ENCODE assay signal across 19 cellular contexts in genomic region chr15:31377030-31377429, GRCh38. TPM values are rescaled to one million over a fixed set of nuclear protein-coding genes. Genes with fewer than 3 reads are reported as not detected.
DNase-seq lines count a peak whose midpoint lies in the region; ATAC-seq and TF ChIP-seq lines count a peak whose summit lies in the region.
"Had no signal": no experiment of that assay in that cellular context is flagged by ENCODE, and none has a peak within 500 bp of the region (broad histone marks: within the 10 kb centered on the region; RNA-seq: fewer than 3 reads in every experiment).

No MANE protein-coding gene starts in this region.

- peaks cover 0 to 75% of the 10 kb centered on the region in 2 donors for H3K4me1 ChIP-seq in right atrium auricular region
- peaks cover 37% of the 10 kb centered on the region for H3K4me1 ChIP-seq in body of pancreas
- H3K4me1 ChIP-seq in mesendoderm (ENCODE audit: control insufficient read depth, low read depth, low read length): peaks cover 13% of the 10 kb centered on the region
- peaks cover 43 to 63% (median 56%) of the 10 kb centered on the region in 4 donors for H3K4me1 ChIP-seq in upper lobe of left lung
- H3K4me1 ChIP-seq: prostate gland had no signal

- TF ChIP-seq CTCF in right atrium auricular region (IDR thresholded peaks at IDR 0.05) (no peak), body of pancreas (IDR thresholded peaks at IDR 0.05) (no peak), upper lobe of left lung (IDR thresholded peaks at IDR 0.05) (no peak)

- ATAC-seq in left ventricle myocardium superior (no peak), body of pancreas (peak; percentile 20), upper lobe of left lung (ENCODE audit: low FRiP score in 2 of 2) (peak; percentile 16 to 71), HG03095 (IDR thresholded peaks at IDR 0.05; ENCODE audit: unreplicated experiment) (no peak), GM21390 (IDR thresholded peaks at IDR 0.05; ENCODE audit: unreplicated experiment) (no peak)
- ATAC-seq: stimulated activated naive CD8-positive, alpha-beta T cell treated with anti-CD3 and anti-CD28 coated beads, Interleukin-15, Interleukin-2, amounts not matched to agents 100 U/mL and 50 U/mL, for 24 hours had no signal

- H2AK5ac ChIP-seq in mesendoderm (ENCODE audit: low read length): peak overlapping the region; percentile 13

- DNase-seq in right atrium auricular region (ENCODE audit: low spot score) (no peak), left ventricle myocardium superior (no peak), body of pancreas (peak in 2 of 4 donors; percentile 46), mesendoderm (no peak), upper lobe of left lung (peak in 1 of 2 donors; percentile 86), HT-29 (ENCODE audit: low spot score) (no peak)
- DNase-seq: activated naive CD4-positive, alpha-beta T cell treated with Interleukin-2 at 50 U/mL for 16 hours; Kasumi-1; NCI-H2227 treated with DMSO at 0.1 percent for 48 hours; SJCRH30; stimulated activated CD4-positive, alpha-beta T cell treated with anti-CD3 and anti-CD28 coated beads, Interleukin-12 subunit alpha, Interleukin-12 subunit beta, amount 100 ng/mL, for 4 hours; stimulated activated naive CD8-positive, alpha-beta T cell treated with anti-CD3 and anti-CD28 coated beads, Interleukin-15, Interleukin-2, amounts not matched to agents 100 U/mL and 50 U/mL, for 24 hours; T-helper 9 cell; uterus had no signal

- H3K4me2 ChIP-seq in mesendoderm (ENCODE audit: low read length): no peak overlapping the region

- no peaks in the 10 kb centered on the region for H3K79me2 ChIP-seq in mesendoderm (ENCODE audit: control insufficient read depth, insufficient read depth, low read length)

- H3K18ac ChIP-seq in mesendoderm (ENCODE audit: low read length): no peak overlapping the region

- no peak for TF ChIP-seq EP300 in upper lobe of left lung (IDR thresholded peaks at IDR 0.05)

- H3K23ac ChIP-seq in mesendoderm (ENCODE audit: low read length): peak overlapping the region; percentile 73

- no peak overlapping the region for H4K5ac ChIP-seq in mesendoderm (ENCODE audit: low read length)

- H3K27me3 ChIP-seq in right atrium auricular region (no peaks in the 10 kb centered on the region), body of pancreas (no peaks in the 10 kb centered on the region), mesendoderm (ENCODE audit: insufficient read depth, low read length, poor library complexity) (no peaks in the 10 kb centered on the region), upper lobe of left lung (no peaks in the 10 kb centered on the region)
- H3K27me3 ChIP-seq: esophagus muscularis mucosa, SJCRH30, uterus had no signal

- H2BK15ac ChIP-seq in mesendoderm (replicated peaks; ENCODE audit: low read depth): no peak overlapping the region

- peak overlapping the region; percentile 69 for H2BK5ac ChIP-seq in mesendoderm (ENCODE audit: low read length)

- H3K36me3 ChIP-seq in right atrium auricular region (peaks cover 62% of the 10 kb centered on the region), body of pancreas (replicated peaks in 1 of 2; ENCODE audit: insufficient read depth in 1 of 2, low read depth in 2 of 2) (peaks cover 0 to 10% of the 10 kb centered on the region in 2 donors), mesendoderm (ENCODE audit: control insufficient read depth, insufficient read depth, low read length) (no peaks in the 10 kb centered on the region), upper lobe of left lung (peaks cover 11 to 80% (median 45%) of the 10 kb centered on the region in 4 donors)
- H3K36me3 ChIP-seq: prostate gland, uterus had no signal

- H3K27ac ChIP-seq in right atrium auricular region (peak overlapping the region; percentile 20 to 34), body of pancreas (no peak overlapping the region), mesendoderm (ENCODE audit: low read depth, low read length) (no peak overlapping the region), upper lobe of left lung (peak overlapping the region; percentile 8 to 99 (median 54))
- H3K27ac ChIP-seq: C4-2B, esophagus muscularis mucosa, prostate gland, SJCRH30, uterus had no signal

- H3K9ac ChIP-seq in mesendoderm (ENCODE audit: low read length): peak overlapping the region; percentile 37

- no peak for TF ChIP-seq POLR2A in body of pancreas (IDR thresholded peaks at IDR 0.05)
- TF ChIP-seq POLR2A in upper lobe of left lung (IDR thresholded peaks at IDR 0.05): peak in 1 of 4 donors; percentile 34

- H2BK120ac ChIP-seq in mesendoderm (ENCODE audit: low read depth, low read length): no peak overlapping the region

- peaks cover 2% of the 10 kb centered on the region for H3K79me1 ChIP-seq in mesendoderm (ENCODE audit: low read length)

- H4K8ac ChIP-seq in mesendoderm (ENCODE audit: low read depth, low read length): no peak overlapping the region

- intact Hi-C loops in left ventricle myocardium superior (cut with micrococcal nuclease): no loop called here
- intact Hi-C loops in body of pancreas (cut with DNase I): no loop called here

- WGBS in body of pancreas, 2 donors: 59 to 68% methylated on average over 6 to 9 of the region's 9 CpGs
- no CpG with 5 or more reads among the region's 9 CpGs for WGBS in mesendoderm (ENCODE audit: extremely low coverage, insufficient coverage, low lambda C conversion rate)
- 43 to 73% methylated on average over 2 to 9 of the region's 9 CpGs for WGBS in upper lobe of left lung, 2 donors

- H3K9me3 ChIP-seq in right atrium auricular region: no peaks in the 10 kb centered on the region
- H3K9me3 ChIP-seq in body of pancreas: no peaks in the 10 kb centered on the region
- no peaks in the 10 kb centered on the region for H3K9me3 ChIP-seq in upper lobe of left lung
- H3K9me3 ChIP-seq: prostate gland, SJCRH30, uterus had no signal

- no peak overlapping the region for H3K4me3 ChIP-seq in right atrium auricular region
- no peak overlapping the region for H3K4me3 ChIP-seq in body of pancreas
- H3K4me3 ChIP-seq in mesendoderm (ENCODE audit: low read length): no peak overlapping the region
- H3K4me3 ChIP-seq in upper lobe of left lung: no peak overlapping the region
- H3K4me3 ChIP-seq: esophagus muscularis mucosa, prostate gland, SJCRH30, uterus had no signal

- peak overlapping the region; percentile 28 for H3K4ac ChIP-seq in mesendoderm (ENCODE audit: low read depth, low read length)

- peak overlapping the region; percentile 74 for H3K56ac ChIP-seq in mesendoderm (ENCODE audit: low read length)

RNA-seq across cellular contexts. Expression of gene KLF13, which starts 50.4 kb away (rescaled TPM):
- total RNA-seq in right atrium auricular region (10 to 100 TPM; 52.8 to 54.6 TPM), left ventricle myocardium superior (85.3 TPM), body of pancreas (10 to 100 TPM; 25.7 to 38.4 TPM), upper lobe of left lung (100 to 1,000 TPM; 103 to 231 (median 147) TPM)
- polyA plus RNA-seq in mesendoderm (2013, experiment 1 of 2): 28.4 TPM
- 29.2 TPM for polyA plus RNA-seq in mesendoderm (2013, experiment 2 of 2)
- 52.2 and 52.7 TPM in 2 replicates for total RNA-seq in HT-29 (2014; rRNA removed; shearing (Covaris generic))

Comparison
In these comparisons a context has a peak if more than half of its experiments do, and no peak if none do; other contexts are left out.
1. H3K27ac ChIP-seq: peak in right atrium auricular region (2 of 2) and upper lobe of left lung (4 of 4); none in body of pancreas (0 of 4) and mesendoderm (single experiment).
2. ATAC-seq: peak in body of pancreas (single experiment) and upper lobe of left lung (2 of 2); none in left ventricle myocardium superior (single experiment), HG03095 (single experiment) and GM21390 (single experiment).